9 cellular contexts compared by ENCODE assay signal in genomic region chr12:78120866-78121590, GRCh38.
DNase-seq lines count a peak whose midpoint lies in the region; ATAC-seq, FAIRE-seq and TF ChIP-seq lines count a peak whose summit lies in the region.
"Had no signal": no experiment of that assay in that cellular context is flagged by ENCODE, and none has a peak within 500 bp of the region (broad histone marks: within the 10 kb centered on the region; RNA-seq: fewer than 3 reads in every experiment).

No MANE protein-coding gene starts in this region.

- peak; percentile 90 for FAIRE-seq in frontal cortex (lab: Jason Lieb, UNC)

- H3K27me3 Mint-ChIP-seq in HFFc6 (ENCODE audit: insufficient read depth): peaks cover 1% of the 10 kb centered on the region; the same call in 1 of the 2 replicates
- H3K27me3 Mint-ChIP-seq in activated CD8-positive, alpha-beta T cell treated with anti-CD3 and anti-CD28 coated beads, Interleukin-2, amount 10 ng/mL, durations not matched to agents 7 days and 5 days (ENCODE audit: low read depth): no peaks in the 10 kb centered on the region
- H3K27me3 Mint-ChIP-seq: central memory CD8-positive, alpha-beta T cell had no signal

- DNase-seq in Ammon's horn (ENCODE audit: low spot score): peak; percentile 47
- no peak for DNase-seq in HFFc6
- DNase-seq in PC-9: peak in 1 of 2 experiments; percentile 40
- DNase-seq in frontal cortex (ENCODE audit: low spot score in 2 of 2): no peak
- DNase-seq in activated CD8-positive, alpha-beta T cell treated with anti-CD3 and anti-CD28 coated beads, Interleukin-2, amount 10 ng/mL, durations not matched to agents 7 days and 5 days: no peak

- H4K20me1 ChIP-seq in PC-9 (ENCODE audit: insufficient read depth): no peaks in the 10 kb centered on the region

- no peak overlapping the region for H3K27ac ChIP-seq in PC-9

- no peaks in the 10 kb centered on the region for H3K9me3 ChIP-seq in PC-9 (ENCODE audit: insufficient read depth, low read depth)

- intact Hi-C loops in PC-9 (cut with micrococcal nuclease; ENCODE audit: unreplicated experiment): loop anchor here (2.0 kb wide), 1 partner anchor 120 kb away; no protein-coding TSS in a partner anchor

- peaks cover 25% of the 10 kb centered on the region for H3K4me1 Mint-ChIP-seq in HFFc6 (ENCODE audit: low read depth)
- no peaks in the 10 kb centered on the region for H3K4me1 Mint-ChIP-seq in activated CD8-positive, alpha-beta T cell treated with anti-CD3 and anti-CD28 coated beads, Interleukin-2, amount 10 ng/mL, durations not matched to agents 7 days and 5 days (ENCODE audit: low read depth)
- H3K4me1 Mint-ChIP-seq: central memory CD8-positive, alpha-beta T cell had no signal

- no peaks in the 10 kb centered on the region for H3K27me3 ChIP-seq in PC-9 (ENCODE audit: insufficient read depth, low read depth)

- POLR2A ChIA-PET in PC-9 (lab: Charles Lee; ENCODE audit: unreplicated experiment): no interaction called here
- POLR2A ChIA-PET in activated CD8-positive, alpha-beta T cell treated with anti-CD3 and anti-CD28 coated beads, Interleukin-2, amount 10 ng/mL, durations not matched to agents 7 days and 5 days (lab: Charles Lee): interaction anchor here (0.6 kb wide), 1 partner anchor 742 kb away, joined by 3 read pairs; no protein-coding TSS in a partner anchor

- no peak overlapping the region for H3K4me3 ChIP-seq in PC-9

- no peaks in the 10 kb centered on the region for H3K36me3 ChIP-seq in PC-9 (ENCODE audit: low read depth)

- H3K4me2 ChIP-seq in PC-9: no peak overlapping the region

- BruUV-seq in PC-9 (replicated peaks; lab: Mats Ljungman, UMichigan): no TSS peak

- H3K36me3 Mint-ChIP-seq in HFFc6 (ENCODE audit: low read depth): peaks cover 27% of the 10 kb centered on the region
- H3K36me3 Mint-ChIP-seq in activated CD8-positive, alpha-beta T cell treated with anti-CD3 and anti-CD28 coated beads, Interleukin-2, amount 10 ng/mL, durations not matched to agents 7 days and 5 days (ENCODE audit: low read depth): no peaks in the 10 kb centered on the region

- no peaks in the 10 kb centered on the region for H3K9me2 ChIP-seq in PC-9 (ENCODE audit: insufficient read depth)

- peak overlapping the region; percentile 57 for H3K27ac Mint-ChIP-seq in HFFc6
- H3K27ac Mint-ChIP-seq in activated CD8-positive, alpha-beta T cell treated with anti-CD3 and anti-CD28 coated beads, Interleukin-2, amount 10 ng/mL, durations not matched to agents 7 days and 5 days: no peak overlapping the region

- no peak overlapping the region for H3K4me3 Mint-ChIP-seq in HFFc6
- H3K4me3 Mint-ChIP-seq in activated CD8-positive, alpha-beta T cell treated with anti-CD3 and anti-CD28 coated beads, Interleukin-2, amount 10 ng/mL, durations not matched to agents 7 days and 5 days: no peak overlapping the region
- H3K4me3 Mint-ChIP-seq: central memory CD8-positive, alpha-beta T cell had no signal

- H3K79me2 ChIP-seq in PC-9 (ENCODE audit: low read depth): no peaks in the 10 kb centered on the region

- H3K9me3 Mint-ChIP-seq in HFFc6: no peaks in the 10 kb centered on the region
- no peaks in the 10 kb centered on the region for H3K9me3 Mint-ChIP-seq in activated CD8-positive, alpha-beta T cell treated with anti-CD3 and anti-CD28 coated beads, Interleukin-2, amount 10 ng/mL, durations not matched to agents 7 days and 5 days (ENCODE audit: insufficient read depth)
- H3K9me3 Mint-ChIP-seq: central memory CD8-positive, alpha-beta T cell had no signal

- ATAC-seq in GM21447 (IDR thresholded peaks at IDR 0.05; ENCODE audit: unreplicated experiment) (no peak), GM19467 (IDR thresholded peaks at IDR 0.05; ENCODE audit: unreplicated experiment) (no peak), HG02623 (IDR thresholded peaks at IDR 0.05; ENCODE audit: unreplicated experiment) (no peak)
- ATAC-seq in activated CD8-positive, alpha-beta T cell treated with anti-CD3 and anti-CD28 coated beads, Interleukin-2, amount 10 ng/mL, durations not matched to agents 7 days and 5 days: no peak

- peak overlapping the region; percentile 46; the same call in 1 of the 2 replicates for H2AFZ ChIP-seq in PC-9

- CTCF ChIA-PET in PC-9 (lab: Charles Lee): no interaction called here
- CTCF ChIA-PET in activated CD8-positive, alpha-beta T cell treated with anti-CD3 and anti-CD28 coated beads, Interleukin-2, amount 10 ng/mL, durations not matched to agents 7 days and 5 days (lab: Charles Lee): no interaction called here

- no peaks in the 10 kb centered on the region for H3K4me1 ChIP-seq in PC-9 (replicated peaks; ENCODE audit: insufficient read depth)

- H3F3A ChIP-seq in PC-9 (ENCODE audit: insufficient read depth, low read depth): no peaks in the 10 kb centered on the region

- TF ChIP-seq CTCF in HFFc6 (IDR thresholded peaks at IDR 0.05): peak; percentile 65
- peak; percentile 68 for TF ChIP-seq CTCF in PC-9 (conservative IDR thresholded peaks at IDR 0.05)
